Comparison of ENCODE assay signal across 8 cellular contexts in genomic region chrX:17736478-17736855, GRCh38. TPM values are rescaled to one million over a fixed set of nuclear protein-coding genes. Genes with fewer than 3 reads are reported as not detected.
DNase-seq lines count a peak whose midpoint lies in the region; ATAC-seq, FAIRE-seq and TF ChIP-seq lines count a peak whose summit lies in the region.

No MANE protein-coding gene starts in this region.

- no peaks in the 10 kb centered on the region for H3K9me3 Mint-ChIP-seq in T-cell

- H3K4me1 ChIP-seq in esophagus (ENCODE audit: control insufficient read depth in 2 of 2, insufficient read depth in 2 of 2, low read length in 1 of 2) (no peaks in the 10 kb centered on the region), trophoblast cell (ENCODE audit: control insufficient read depth in 1 of 2, insufficient read depth in 2 of 2, low read length in 2 of 2) (no peaks in the 10 kb centered on the region)

- DNase-seq in GM12864 (ENCODE audit: low read depth) (no peak), T-cell (no peak), trophoblast cell (peak in 1 of 2 donors; percentile 24), NCI-H2029 (lab: John Stamatoyannopoulos, UW) (no peak), epidermal melanocyte (ENCODE audit: insufficient read length, low spot score) (no peak), urothelium cell line (ENCODE audit: low spot score) (no peak)

- TF ChIP-seq CTCF in GM12864 (IDR thresholded peaks at IDR 0.05; ENCODE audit: low read depth, low read length, missing control alignments): no peak

- no peak for FAIRE-seq in urothelium cell line (lab: Jason Lieb, UNC)

- no peak overlapping the region for H2BK5ac ChIP-seq in trophoblast cell (ENCODE audit: low read depth, low read length, poor library complexity)

- H3K36me3 ChIP-seq in esophagus (ENCODE audit: control insufficient read depth in 2 of 2, insufficient read depth in 2 of 2, low read length in 1 of 2): no peaks in the 10 kb centered on the region
- H3K36me3 ChIP-seq in trophoblast cell (ENCODE audit: control insufficient read depth in 1 of 2, insufficient read depth in 2 of 2, low read length in 2 of 2): no peaks in the 10 kb centered on the region

- H3K14ac ChIP-seq in trophoblast cell (ENCODE audit: low read length): no peak overlapping the region

- ATAC-seq in T-cell (replicated peaks in 1 of 4): no peak
- no peak for ATAC-seq in HG03439 (IDR thresholded peaks at IDR 0.05; ENCODE audit: unreplicated experiment)

- POLR2A ChIA-PET in T-cell (lab: Charles Lee): interaction anchor here (0.7 kb wide), 3 partner anchors 250 to 940 kb away, joined by 3 to 11 read pairs (median 11); no protein-coding TSS in a partner anchor

- H3K9me3 ChIP-seq in esophagus (ENCODE audit: control insufficient read depth in 2 of 2, insufficient read depth in 1 of 2, low read depth in 1 of 2, low read length in 1 of 2) (peaks cover 0 to 6% of the 10 kb centered on the region in 2 donors), trophoblast cell (ENCODE audit: insufficient read depth, low read depth, low read length) (no peaks in the 10 kb centered on the region)

- peaks cover 2 to 3% of the 10 kb centered on the region in 2 donors for H3K27me3 Mint-ChIP-seq in T-cell

- CTCF ChIA-PET in T-cell (lab: Charles Lee): interaction anchor here in 1 of 2 donors (0.7 kb wide), 1 partner anchor 208 kb away, joined by 9 read pairs; no protein-coding TSS in a partner anchor

- H2BK12ac ChIP-seq in trophoblast cell (ENCODE audit: low read length): no peak overlapping the region

- H3K27me3 ChIP-seq in esophagus (ENCODE audit: control insufficient read depth in 1 of 2, insufficient read depth in 2 of 2, low read length in 2 of 2) (no peaks in the 10 kb centered on the region), trophoblast cell (ENCODE audit: insufficient read depth, low read length) (no peaks in the 10 kb centered on the region)

- no peak overlapping the region for H2AK5ac ChIP-seq in trophoblast cell (ENCODE audit: low read length)

- H3K79me2 ChIP-seq in trophoblast cell (ENCODE audit: control insufficient read depth, insufficient read depth, low read length, poor library complexity): no peaks in the 10 kb centered on the region

- H3K4me3 ChIP-seq in GM12864 (ENCODE audit: low read depth, low read length): peak overlapping the region; percentile 44
- peak overlapping the region; percentile 36 to 44 for H3K4me3 ChIP-seq in esophagus (ENCODE audit: low read depth in 1 of 2, low read length in 2 of 2)
- H3K4me3 ChIP-seq in trophoblast cell (ENCODE audit: low read depth, low read length): peak overlapping the region; percentile 60

- peak overlapping the region; percentile 84 for H4K12ac ChIP-seq in trophoblast cell (ENCODE audit: low read depth, low read length)

- no peak overlapping the region for H3K9ac ChIP-seq in trophoblast cell (ENCODE audit: low read length)

- no peak overlapping the region for H3K23ac ChIP-seq in trophoblast cell (ENCODE audit: low read length)

- H3K4me1 Mint-ChIP-seq in T-cell: peaks cover 21 to 30% (median 22%) of the 10 kb centered on the region in 3 donors

- peak overlapping the region; percentile 45 for H3K18ac ChIP-seq in trophoblast cell (ENCODE audit: low read length)

- H3K4ac ChIP-seq in trophoblast cell (ENCODE audit: low read depth, low read length): no peak overlapping the region

- H3K27ac Mint-ChIP-seq in T-cell: peak overlapping the region in 1 of 2 donors; percentile 89

- peak overlapping the region; percentile 71 to 79 for H3K27ac ChIP-seq in esophagus (ENCODE audit: low read depth in 2 of 2, low read length in 1 of 2)
- H3K27ac ChIP-seq in trophoblast cell (ENCODE audit: low read depth, low read length): peak overlapping the region; percentile 58

- peak overlapping the region; percentile 76 for H4K91ac ChIP-seq in trophoblast cell (ENCODE audit: low read depth, low read length)

- H3K4me3 Mint-ChIP-seq in T-cell: peak overlapping the region; percentile 86 to 98 (median 93)

- peak overlapping the region; percentile 91 for H4K8ac ChIP-seq in trophoblast cell (ENCODE audit: low read depth, low read length)

- WGBS in esophagus, 2 donors: 53 to 63% methylated on average over 4 to 5 of the region's 5 CpGs
- WGBS in trophoblast cell (ENCODE audit: extremely low coverage, insufficient coverage, insufficient read length): no CpG with 5 or more reads among the region's 5 CpGs

- H3K79me1 ChIP-seq in trophoblast cell (ENCODE audit: low read length): no peaks in the 10 kb centered on the region

- H3K4me2 ChIP-seq in trophoblast cell (ENCODE audit: low read length): peak overlapping the region; percentile 47

- H2AFZ ChIP-seq in trophoblast cell (ENCODE audit: insufficient read depth, low read length, poor library complexity): peak overlapping the region; percentile 66

- no peaks in the 10 kb centered on the region for H3K36me3 Mint-ChIP-seq in T-cell

- no peak overlapping the region for H2BK120ac ChIP-seq in trophoblast cell (ENCODE audit: insufficient read depth, low read length, poor library complexity)

RNA-seq across cellular contexts. Expression of gene SCML1, which starts 0.8 kb away (rescaled TPM):
- 10 to 100 TPM; 13.6 to 33.0 (median 23.0) TPM for total RNA-seq in T-cell
- polyA plus RNA-seq in esophagus: 10 to 100 TPM in 1 of 2 donors, 1 to 10 TPM in 1; 5.5 to 12.5 TPM
- polyA plus RNA-seq in trophoblast cell (2013): 5.3 and 5.6 TPM in 2 replicates
